In the genomic region with DNA sequence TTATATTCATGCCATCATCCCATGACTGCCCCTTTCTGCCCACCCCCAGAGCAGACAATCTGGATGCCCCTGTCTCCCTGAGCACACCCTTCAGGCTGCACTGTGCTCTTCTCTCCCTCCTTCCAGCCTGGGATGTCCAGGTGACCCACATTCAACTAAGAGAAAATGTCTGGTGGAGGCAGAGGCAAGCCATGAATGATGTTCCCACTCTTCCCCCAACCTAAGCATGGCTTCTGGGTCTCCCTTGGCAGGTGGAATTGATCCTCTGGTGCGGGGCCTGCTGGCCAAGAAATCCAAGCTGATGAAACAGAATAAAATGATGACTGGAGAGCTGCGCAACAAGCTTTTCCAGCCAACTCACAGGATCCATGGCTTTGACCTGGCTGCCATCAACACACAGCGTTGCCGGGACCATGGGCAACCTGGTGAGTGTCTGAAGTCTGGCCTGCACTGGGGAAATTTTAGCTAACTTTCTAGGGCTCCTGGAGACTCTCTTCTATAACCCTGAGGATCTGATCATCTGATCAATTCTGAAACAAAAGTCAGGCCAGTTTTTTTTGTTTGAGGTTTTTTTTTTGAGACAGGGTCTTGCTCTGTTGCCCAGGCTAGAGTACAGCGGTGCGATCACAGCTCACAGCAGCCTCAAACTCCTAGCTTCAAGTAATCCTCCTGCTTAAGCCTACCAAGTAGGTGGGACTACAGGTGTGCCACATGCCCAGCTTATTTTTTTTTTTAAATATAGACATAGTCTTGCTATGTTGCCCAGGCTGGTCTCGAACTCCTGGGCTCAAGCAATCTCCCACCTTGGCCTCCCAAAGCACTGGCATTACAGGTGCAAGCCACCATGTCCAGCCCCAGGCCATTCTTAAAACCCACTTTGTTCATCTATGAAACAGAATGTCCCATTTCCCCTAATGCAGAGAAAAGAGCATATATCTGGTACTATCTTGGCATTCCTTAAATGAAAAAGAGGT, we compare ENCODE assay signal across 19 cellular contexts. TPM values are rescaled to one million over a fixed set of nuclear protein-coding genes. Genes with fewer than 3 reads are reported as not detected.
DNase-seq lines count a peak whose midpoint lies in the region; ATAC-seq, FAIRE-seq and TF ChIP-seq lines count a peak whose summit lies in the region.
"Had no signal": no experiment of that assay in that cellular context is flagged by ENCODE, and none has a peak within 500 bp of the region (broad histone marks: within the 10 kb centered on the region; RNA-seq: fewer than 3 reads in every experiment).

No MANE protein-coding gene starts in this region.

- H2BK12ac ChIP-seq in neuronal stem cell (ENCODE audit: low read length): no peak overlapping the region

- no peaks in the 10 kb centered on the region for H3K4me1 Mint-ChIP-seq in activated CD8-positive, alpha-beta memory T cell treated with anti-CD3 and anti-CD28 coated beads, Interleukin-2, amount 10 ng/mL, durations not matched to agents 7 days and 5 days

- peaks cover 50% of the 10 kb centered on the region for H3K27me3 Mint-ChIP-seq in activated CD8-positive, alpha-beta memory T cell treated with anti-CD3 and anti-CD28 coated beads, Interleukin-2, amount 10 ng/mL, durations not matched to agents 7 days and 5 days

- no peaks in the 10 kb centered on the region for H3K27me3 ChIP-seq in colonic mucosa
- H3K27me3 ChIP-seq in neuronal stem cell (ENCODE audit: control insufficient read depth in 3 of 3, insufficient read depth in 3 of 3, low read depth in 1 of 3, low read length in 3 of 3): peaks cover 0 to 64% (median 0%) of the 10 kb centered on the region in 3 experiments
- H3K27me3 ChIP-seq in suprapubic skin: peaks cover 52% of the 10 kb centered on the region
- no peaks in the 10 kb centered on the region for H3K27me3 ChIP-seq in testis

- H3K9me3 Mint-ChIP-seq in activated CD8-positive, alpha-beta memory T cell treated with anti-CD3 and anti-CD28 coated beads, Interleukin-2, amount 10 ng/mL, durations not matched to agents 7 days and 5 days (ENCODE audit: low read depth): no peaks in the 10 kb centered on the region
- H3K9me3 Mint-ChIP-seq: CD8-positive, alpha-beta T cell had no signal

- DNase-seq in activated CD8-positive, alpha-beta memory T cell treated with anti-CD3 and anti-CD28 coated beads, Interleukin-2, amount 10 ng/mL, durations not matched to agents 7 days and 5 days: peak; percentile 5
- no peak for DNase-seq in activated CD8-positive, alpha-beta memory T cell treated with anti-CD3 and anti-CD28 coated beads for 24 hours
- DNase-seq in colonic mucosa: peak; percentile 2
- DNase-seq in neuronal stem cell (ENCODE audit: low spot score): no peak
- no peak for DNase-seq in urothelium cell line (ENCODE audit: low spot score)
- no peak for DNase-seq in suprapubic skin (ENCODE audit: low spot score in 2 of 2)
- no peak for DNase-seq in GM03348 (ENCODE audit: low spot score)
- DNase-seq in testis: no peak
- DNase-seq: COR-L47, DND-41, GDM1, GM23248 had no signal

- ATAC-seq in activated CD8-positive, alpha-beta memory T cell treated with anti-CD3 and anti-CD28 coated beads, Interleukin-2, amount 10 ng/mL, durations not matched to agents 7 days and 5 days: no peak
- ATAC-seq: CD8-positive, alpha-beta T cell; HCT116 had no signal

- no peaks in the 10 kb centered on the region for H3K36me3 Mint-ChIP-seq in activated CD8-positive, alpha-beta memory T cell treated with anti-CD3 and anti-CD28 coated beads, Interleukin-2, amount 10 ng/mL, durations not matched to agents 7 days and 5 days
- H3K36me3 Mint-ChIP-seq: CD8-positive, alpha-beta T cell had no signal

- no peak overlapping the region for H4K8ac ChIP-seq in neuronal stem cell (ENCODE audit: low read depth, low read length)

- no peaks in the 10 kb centered on the region for H3K79me1 ChIP-seq in neuronal stem cell (ENCODE audit: low read depth, low read length)

- H3K23ac ChIP-seq in neuronal stem cell (ENCODE audit: low read depth, low read length, poor library complexity): no peak overlapping the region

- H3K4me1 ChIP-seq in colonic mucosa (no peaks in the 10 kb centered on the region), neuronal stem cell (ENCODE audit: control insufficient read depth in 2 of 2, insufficient read depth in 1 of 2, low read depth in 1 of 2, low read length in 2 of 2) (no peaks in the 10 kb centered on the region), suprapubic skin (no peaks in the 10 kb centered on the region), testis (no peaks in the 10 kb centered on the region)

- no peak overlapping the region for H3K18ac ChIP-seq in neuronal stem cell (ENCODE audit: low read length)

- no peak overlapping the region for H2BK15ac ChIP-seq in neuronal stem cell (ENCODE audit: low read length)

- no peak overlapping the region for H2AFZ ChIP-seq in neuronal stem cell (ENCODE audit: low read length)
- H2AFZ ChIP-seq: GM23248 had no signal

- no CpG with 5 or more reads among the region's 7 CpGs for WGBS in neuronal stem cell (ENCODE audit: extremely low coverage in 2 of 2, insufficient read length in 2 of 2, insufficient replicate concordance in 1 of 2), 2 donors
- WGBS in suprapubic skin: 90% methylated on average over 7 of the region's 7 CpGs
- WGBS in testis, 2 donors: 94 to 97% methylated on average over 7 of the region's 7 CpGs

- no peak for TF ChIP-seq EP300 in suprapubic skin (IDR thresholded peaks at IDR 0.05)

- H3K27ac Mint-ChIP-seq in activated CD8-positive, alpha-beta memory T cell treated with anti-CD3 and anti-CD28 coated beads, Interleukin-2, amount 10 ng/mL, durations not matched to agents 7 days and 5 days: no peak overlapping the region
- H3K27ac Mint-ChIP-seq: CD8-positive, alpha-beta T cell had no signal

- H2BK120ac ChIP-seq in neuronal stem cell (ENCODE audit: low read depth, low read length): no peak overlapping the region

- H3K9ac ChIP-seq in colonic mucosa (ENCODE audit: low read depth in 2 of 2, low read length in 2 of 2): no peak overlapping the region
- peak overlapping the region; percentile 35 for H3K9ac ChIP-seq in neuronal stem cell (ENCODE audit: low read depth, low read length, poor library complexity)
- H3K9ac ChIP-seq: GM23248 had no signal

- intact Hi-C loops in colonic mucosa (cut with DNase I) (no loop called here), testis (cut with DNase I; ENCODE audit: low total_unique reads) (no loop called here)

- no peak overlapping the region for H3K14ac ChIP-seq in neuronal stem cell (ENCODE audit: low read length)

- no peak for TF ChIP-seq CTCF in colonic mucosa (IDR thresholded peaks at IDR 0.05)
- no peak for TF ChIP-seq CTCF in suprapubic skin (IDR thresholded peaks at IDR 0.05)
- no peak for TF ChIP-seq CTCF in testis (IDR thresholded peaks at IDR 0.05)

- H3K9me3 ChIP-seq in colonic mucosa (no peaks in the 10 kb centered on the region), neuronal stem cell (replicated peaks in 1 of 2; ENCODE audit: control insufficient read depth in 2 of 2, insufficient read depth in 1 of 2, low read depth in 1 of 2, low read length in 2 of 2) (no peaks in the 10 kb centered on the region), suprapubic skin (no peaks in the 10 kb centered on the region), testis (no peaks in the 10 kb centered on the region)

- H3K4ac ChIP-seq in neuronal stem cell (ENCODE audit: low read length): no peak overlapping the region

- FAIRE-seq in urothelium cell line (lab: Jason Lieb, UNC): peak; percentile 53
- FAIRE-seq: H54 had no signal

- no peak overlapping the region for H4K91ac ChIP-seq in neuronal stem cell (ENCODE audit: low read depth, low read length, poor library complexity)

- H3K27ac ChIP-seq in colonic mucosa (no peak overlapping the region), neuronal stem cell (replicated peaks; ENCODE audit: low read length) (no peak overlapping the region), suprapubic skin (no peak overlapping the region), testis (no peak overlapping the region)
- H3K27ac ChIP-seq: 22Rv1, GM23248 had no signal

- H2AK5ac ChIP-seq in neuronal stem cell (ENCODE audit: low read depth, low read length): no peak overlapping the region

- H2BK5ac ChIP-seq in neuronal stem cell (ENCODE audit: low read length): no peak overlapping the region

- H3K4me2 ChIP-seq in neuronal stem cell (ENCODE audit: insufficient read depth, low read length, poor library complexity, severe bottlenecking): no peak overlapping the region

- TF ChIP-seq POLR2A in suprapubic skin (IDR thresholded peaks at IDR 0.05) (no peak), testis (IDR thresholded peaks at IDR 0.05) (no peak)

- H3K4me3 Mint-ChIP-seq in activated CD8-positive, alpha-beta memory T cell treated with anti-CD3 and anti-CD28 coated beads, Interleukin-2, amount 10 ng/mL, durations not matched to agents 7 days and 5 days: no peak overlapping the region
- H3K4me3 Mint-ChIP-seq: CD14-positive monocyte; CD8-positive, alpha-beta T cell had no signal

- CTCF ChIA-PET in activated CD8-positive, alpha-beta memory T cell treated with anti-CD3 and anti-CD28 coated beads, Interleukin-2, amount 10 ng/mL, durations not matched to agents 7 days and 5 days (lab: Charles Lee): interaction anchor here (0.6 to 4.1 kb wide), 2 partner anchors 16 to 19 kb away, joined by 3 to 14 read pairs; no protein-coding TSS in a partner anchor

- H3K36me3 ChIP-seq in colonic mucosa: no peaks in the 10 kb centered on the region
- no peaks in the 10 kb centered on the region for H3K36me3 ChIP-seq in neuronal stem cell (replicated peaks in 1 of 2; ENCODE audit: control insufficient read depth in 2 of 2, insufficient read depth in 2 of 2, low read length in 2 of 2)
- H3K36me3 ChIP-seq in suprapubic skin: no peaks in the 10 kb centered on the region
- no peaks in the 10 kb centered on the region for H3K36me3 ChIP-seq in testis (ENCODE audit: low read depth, missing control alignments)

- H3K4me3 ChIP-seq in colonic mucosa (no peak overlapping the region), neuronal stem cell (ENCODE audit: low read length in 2 of 2) (no peak overlapping the region), suprapubic skin (no peak overlapping the region), testis (no peak overlapping the region)
- H3K4me3 ChIP-seq: GM23248 had no signal

RNA-seq across cellular contexts. Expression of gene MPO, which starts 14.5 kb away (rescaled TPM):
- under 1 TPM in 1 of 2 experiments, not detected in 1; 0.09 TPM for total RNA-seq in activated CD8-positive, alpha-beta memory T cell treated with anti-CD3 and anti-CD28 coated beads, Interleukin-2, amount 10 ng/mL, durations not matched to agents 7 days and 5 days
- not detected for total RNA-seq in colonic mucosa
- 0.01 TPM for polyA plus RNA-seq in neuronal stem cell (2013, experiment 1 of 2)
- not detected for polyA plus RNA-seq in neuronal stem cell (2013, experiment 2 of 2)
- not detected for total RNA-seq in suprapubic skin
- total RNA-seq in testis: 1 to 10 TPM in 1 of 2 donors, under 1 TPM in 1; 0.87 to 1.1 TPM
- polyA plus RNA-seq in testis (ENCODE audit: insufficient read depth, low read depth, low replicate concordance): 0.87 TPM
- total RNA-seq: A673; CD8-positive, alpha-beta T cell; GM23248 had no signal
- polyA plus RNA-seq: BJ, GM23248 had no signal

RNA-seq across cellular contexts. Expression of gene LPO, which starts 27.8 kb away (rescaled TPM):
- total RNA-seq in activated CD8-positive, alpha-beta memory T cell treated with anti-CD3 and anti-CD28 coated beads, Interleukin-2, amount 10 ng/mL, durations not matched to agents 7 days and 5 days: not detected
- not detected for total RNA-seq in colonic mucosa
- 0.03 TPM for polyA plus RNA-seq in neuronal stem cell (2013, experiment 1 of 2)
- 0.04 TPM for polyA plus RNA-seq in neuronal stem cell (2013, experiment 2 of 2)
- under 1 TPM in 2 of 4 donors, not detected in 2; 0.19 to 0.23 TPM for total RNA-seq in suprapubic skin
- 1 to 10 TPM; 1.8 to 2.0 TPM for total RNA-seq in testis
- polyA plus RNA-seq in testis (ENCODE audit: insufficient read depth, low read depth, low replicate concordance): 2.7 TPM
- total RNA-seq: CD8-positive, alpha-beta T cell; GM23248 had no signal

RNA-seq across cellular contexts. Expression of gene MKS1, which starts 47.1 kb away (rescaled TPM):
- 10 to 100 TPM; 17.8 to 18.2 TPM for total RNA-seq in activated CD8-positive, alpha-beta memory T cell treated with anti-CD3 and anti-CD28 coated beads, Interleukin-2, amount 10 ng/mL, durations not matched to agents 7 days and 5 days
- total RNA-seq in colonic mucosa: 10 to 100 TPM; 13.8 to 18.4 TPM
- polyA plus RNA-seq in neuronal stem cell (2013, experiment 1 of 2): 13.6 TPM
- polyA plus RNA-seq in neuronal stem cell (2013, experiment 2 of 2): 14.3 TPM
- 10 to 100 TPM; 11.0 to 25.1 (median 17.2) TPM for total RNA-seq in suprapubic skin
- 10 to 100 TPM; 32.0 to 34.3 TPM for total RNA-seq in testis
- 32.3 TPM for polyA plus RNA-seq in testis (ENCODE audit: insufficient read depth, low read depth, low replicate concordance)

Comparison
In these comparisons a context has a peak if more than half of its experiments do, and no peak if none do; other contexts are left out.
1. DNase-seq: peak in activated CD8-positive, alpha-beta memory T cell treated with anti-CD3 and anti-CD28 coated beads, Interleukin-2, amount 10 ng/mL, durations not matched to agents 7 days and 5 days (single experiment) and colonic mucosa (single experiment); none in activated CD8-positive, alpha-beta memory T cell treated with anti-CD3 and anti-CD28 coated beads for 24 hours (single experiment), neuronal stem cell (single experiment), urothelium cell line (single experiment), suprapubic skin (0 of 2), GM03348 (single experiment) and testis (single experiment).